18 cellular contexts compared by ENCODE assay signal in the genomic region with DNA sequence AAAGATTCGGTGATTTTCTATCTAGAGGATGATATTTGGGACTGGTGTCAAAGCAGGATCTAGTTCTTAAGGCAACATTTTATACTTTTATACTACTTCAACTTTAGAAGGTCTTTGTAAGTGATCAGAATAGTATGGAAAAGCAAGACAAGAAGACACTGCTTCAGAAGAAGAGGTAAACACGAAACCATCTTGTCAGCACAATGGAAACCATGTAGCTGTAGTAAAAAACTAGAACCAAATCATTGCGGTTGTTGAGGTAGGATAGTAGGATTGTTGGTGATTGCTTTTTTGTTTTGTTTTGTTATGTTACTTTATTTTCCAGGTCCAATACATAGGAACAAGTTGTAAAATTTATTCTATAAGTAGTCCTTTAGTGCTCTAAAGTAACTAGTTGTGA. TPM values are rescaled to one million over a fixed set of nuclear protein-coding genes. Genes with fewer than 3 reads are reported as not detected.
A peak's percentile ranks its signal among the peaks of the same experiment; 100 is the strongest.
DNase-seq lines count a peak whose midpoint lies in the region; ATAC-seq and TF ChIP-seq lines count a peak whose summit lies in the region.
"Had no signal": no experiment of that assay in that cellular context is flagged by ENCODE, and none has a peak within 500 bp of the region (broad histone marks: within the 10 kb centered on the region; RNA-seq: fewer than 3 reads in every experiment).

No MANE protein-coding gene starts in this region.

- WGBS in psoas muscle, 3 donors, result 56 to 95% (median 77%) methylated on average over 3 of the region's 3 CpGs

- H3K9me3 ChIP-seq in A673 (ENCODE audit: low read depth, low read length, poor library complexity, severe bottlenecking) (peaks cover 22% of the 10 kb centered on the region), psoas muscle (no peaks in the 10 kb centered on the region)
- H3K9me3 ChIP-seq: SK-N-SH had no signal

- no peak for TF ChIP-seq CTCF in A673 (conservative IDR thresholded peaks at IDR 0.05; ENCODE audit: low read depth, low read length)
- TF ChIP-seq CTCF in psoas muscle (IDR thresholded peaks at IDR 0.05), result no peak

- H3K27me3 ChIP-seq in A673 (replicated peaks; ENCODE audit: insufficient read depth, low read depth, low read length, poor library complexity), result no peaks in the 10 kb centered on the region
- no peaks in the 10 kb centered on the region for H3K27me3 ChIP-seq in psoas muscle (ENCODE audit: insufficient read depth in 3 of 3, low read length in 2 of 3)

- peak overlapping the region; percentile 14 for H3K27ac ChIP-seq in A673 (ENCODE audit: low read depth, low read length, poor library complexity, severe bottlenecking)
- peak overlapping the region; percentile 62 for H3K27ac ChIP-seq in epithelial cell of prostate
- peak overlapping the region; percentile 75 for H3K27ac ChIP-seq in psoas muscle
- H3K27ac ChIP-seq: 22Rv1 had no signal

- no peak for ATAC-seq in psoas muscle
- ATAC-seq in GM21390 (IDR thresholded peaks at IDR 0.05; ENCODE audit: unreplicated experiment), result no peak
- ATAC-seq: CD8-positive, alpha-beta T cell had no signal

- POLR2A ChIA-PET in A673 (lab: Charles Lee; ENCODE audit: low non-redundant PET), result interaction anchor here (0.7 kb wide), 1 partner anchor 34 kb away, joined by 3 read pairs; no protein-coding TSS in a partner anchor

- no peaks in the 10 kb centered on the region for H3K36me3 ChIP-seq in A673 (ENCODE audit: insufficient read depth, low read length, poor library complexity, severe bottlenecking)
- peaks cover 0 to 24% of the 10 kb centered on the region in 2 donors for H3K36me3 ChIP-seq in psoas muscle (ENCODE audit: insufficient read depth in 1 of 2, low read depth in 1 of 2)

- CTCF ChIA-PET in A673 (lab: Charles Lee), result interaction anchor here (0.6 kb wide), 2 partner anchors 18 to 20 kb away, joined by 5 to 6 read pairs; no protein-coding TSS in a partner anchor

- intact Hi-C loops in A673 (cut with micrococcal nuclease; ENCODE audit: unreplicated experiment), result no loop called here
- intact Hi-C loops in psoas muscle (cut with DNase I), result loop anchor here (2.0 to 5.0 kb wide), 2 partner anchors 33 to 40 kb away; a partner anchor contains a TSS

- BruUV-seq in A673 (replicated peaks; lab: Mats Ljungman, UMichigan), result TSS peak; percentile 49

- H3K4me3 ChIP-seq in A673 (ENCODE audit: low read depth, low read length, poor library complexity, severe bottlenecking) (no peak overlapping the region), psoas muscle (no peak overlapping the region)

- DNase-seq in A673 (ENCODE audit: low spot score) (no peak), RPMI8226 (peak; percentile 55), epithelial cell of prostate (ENCODE audit: low read depth, low spot score) (no peak), psoas muscle (no peak), retina (no peak), NCI-H2081 (lab: John Stamatoyannopoulos, UW) (no peak), AML-193 (lab: John Stamatoyannopoulos, UW) (no peak)
- DNase-seq: CD8-positive, alpha-beta T cell; Kasumi-1; NCI-H1092 treated with DMSO at 0.1 percent for 48 hours; NCI-H1436 treated with DMSO at 0.1 percent for 48 hours; NCI-H1930; NCI-H526 treated with DMSO at 0.1 percent for 48 hours; SHP77 treated with DMSO at 0.1 percent for 48 hours; SK-N-SH had no signal

- H3K4me1 ChIP-seq in A673 (ENCODE audit: insufficient read depth, low read length, poor library complexity, severe bottlenecking) (peaks cover 14% of the 10 kb centered on the region), psoas muscle (peaks cover 27% of the 10 kb centered on the region)

RNA-seq across cellular contexts. Expression of a gene that starts 40.0 kb away (rescaled TPM):
- 10.9 and 11.0 TPM in 2 replicates for total RNA-seq in A673 (2021)
- total RNA-seq in psoas muscle, result 1 to 10 TPM; 3.5 to 7.4 (median 3.7) TPM
- 1 to 10 TPM; 1.1 to 5.8 (median 2.5) TPM for polyA plus RNA-seq in psoas muscle
- total RNA-seq: CD8-positive, alpha-beta T cell; G401 had no signal

Comparison
In these comparisons a context has a peak if more than half of its experiments do, and no peak if none do; other contexts are left out.
1. H3K27ac ChIP-seq: peak in every context shown above with its lines; median percentile 75 in psoas muscle; 62 in epithelial cell of prostate; 14 in A673.